Comparison of ENCODE assay signal across 34 cellular contexts in the genomic region with DNA sequence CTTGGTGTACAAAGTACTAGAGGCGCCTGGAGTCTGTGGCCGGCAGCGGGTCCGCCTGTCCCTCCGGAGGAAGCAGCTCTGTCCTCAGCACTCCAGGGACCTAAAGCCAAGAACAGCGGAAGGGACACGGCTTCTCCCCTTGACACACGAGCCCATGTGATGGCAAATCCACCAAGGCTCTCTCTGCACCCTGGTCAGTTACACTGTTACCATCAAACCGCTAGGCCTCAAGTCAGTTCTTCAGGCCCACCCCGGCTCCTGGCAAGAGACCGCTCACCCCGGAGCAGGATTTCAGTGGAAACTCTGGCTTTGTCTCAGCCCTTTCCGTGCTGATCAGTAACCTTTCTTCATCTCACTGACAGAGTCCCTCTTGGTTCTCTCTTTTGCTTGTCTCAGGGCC.
"Had no signal": no experiment of that assay in that cellular context is flagged by ENCODE, and none has a peak within 500 bp of the region (broad histone marks: within the 10 kb centered on the region; RNA-seq: fewer than 3 reads in every experiment).

No MANE protein-coding gene starts in this region.

- H3K9me3 Mint-ChIP-seq: activated CD4-positive, alpha-beta T cell treated with anti-CD3 and anti-CD28 coated beads, Interleukin-2, amount 10 ng/mL, durations not matched to agents 24 days and 14 days; activated CD8-positive, alpha-beta T cell treated with anti-CD3 and anti-CD28 coated beads for 36 hours; activated naive CD4-positive, alpha-beta T cell treated with anti-CD3 and anti-CD28 coated beads for 36 hours; activated naive CD4-positive, alpha-beta T cell treated with anti-CD3 and anti-CD28 coated beads, Interleukin-2, amount 50 U/mL, for 72 hours; activated T-cell treated with anti-CD3 and anti-CD28 coated beads, Interleukin-2, amount 50 U/mL, for 72 hours; activated T-helper 2 cell treated with anti-CD3 and anti-CD28 coated beads, Interferon-gamma antibody, Interleukin-2, Interleukin-4, amounts not matched to agents 10 μg/mL and 5 μg/mL and 100 μg/mL, durations not matched to agents 14 hours and 24 hours and 36 hours had no signal

- H3K4me1 Mint-ChIP-seq: activated CD4-positive, alpha-beta T cell treated with anti-CD3 and anti-CD28 coated beads, Interleukin-2, amount 10 ng/mL, durations not matched to agents 24 days and 14 days had no signal

- H3K4me3 Mint-ChIP-seq: activated CD4-positive, alpha-beta T cell treated with anti-CD3 and anti-CD28 coated beads, Interleukin-2, amount 10 ng/mL, durations not matched to agents 24 days and 14 days; activated CD8-positive, alpha-beta T cell treated with anti-CD3 and anti-CD28 coated beads for 36 hours; activated naive CD4-positive, alpha-beta T cell treated with anti-CD3 and anti-CD28 coated beads for 36 hours; activated T-cell treated with anti-CD3 and anti-CD28 coated beads, Interleukin-2, amount 50 U/mL, for 72 hours had no signal

- H3K9me3 ChIP-seq: adrenal gland had no signal

- H3K27ac Mint-ChIP-seq: activated CD4-positive, alpha-beta T cell treated with anti-CD3 and anti-CD28 coated beads, Interleukin-2, amount 10 ng/mL, durations not matched to agents 24 days and 14 days; activated CD8-positive, alpha-beta T cell treated with anti-CD3 and anti-CD28 coated beads for 36 hours; activated naive CD4-positive, alpha-beta T cell treated with anti-CD3 and anti-CD28 coated beads for 36 hours; activated naive CD4-positive, alpha-beta T cell treated with anti-CD3 and anti-CD28 coated beads, Interleukin-2, amount 50 U/mL, for 72 hours; activated T-cell treated with anti-CD3 and anti-CD28 coated beads, Interleukin-2, amount 50 U/mL, for 72 hours; activated T-helper 2 cell treated with anti-CD3 and anti-CD28 coated beads, Interferon-gamma antibody, Interleukin-2, Interleukin-4, amounts not matched to agents 10 μg/mL and 5 μg/mL and 100 μg/mL, durations not matched to agents 14 hours and 24 hours and 36 hours had no signal

- H3K27me3 Mint-ChIP-seq: activated CD4-positive, alpha-beta T cell treated with anti-CD3 and anti-CD28 coated beads, Interleukin-2, amount 10 ng/mL, durations not matched to agents 24 days and 14 days had no signal

- H3K4me3 ChIP-seq: adrenal gland, cardiac muscle cell, PC-9 had no signal

- H3K36me3 ChIP-seq: adrenal gland, brain microvascular endothelial cell, cardiac muscle cell, WERI-Rb-1 had no signal

- H3K27ac ChIP-seq: adrenal gland, brain microvascular endothelial cell, cardiac muscle cell, KMS-11, PC-9, RWPE1, WERI-Rb-1 had no signal

- H3K27me3 ChIP-seq: adrenal gland, brain microvascular endothelial cell, cardiac muscle cell had no signal

- H3K36me3 Mint-ChIP-seq: activated naive CD4-positive, alpha-beta T cell treated with anti-CD3 and anti-CD28 coated beads, Interleukin-2, amount 50 U/mL, for 72 hours had no signal

- DNase-seq: activated CD4-positive, alpha-beta T cell treated with anti-CD3 and anti-CD28 coated beads, Interleukin-2, amount 10 ng/mL, durations not matched to agents 24 days and 14 days; activated CD4-positive, alpha-beta T cell treated with anti-CD3 and anti-CD28 coated beads, Interleukin-2, amount 50 U/mL, for 4 hours; activated CD8-positive, alpha-beta T cell treated with anti-CD3 and anti-CD28 coated beads for 36 hours; activated gamma-delta T cell treated with Interleukin-2 at 50 U/mL for 16 hours; activated naive CD4-positive, alpha-beta T cell treated with anti-CD3 and anti-CD28 coated beads for 36 hours; activated T-cell treated with anti-CD3 and anti-CD28 coated beads, Interleukin-2, amount 50 U/mL, for 1 hour; activated T-cell treated with anti-CD3 and anti-CD28 coated beads, Interleukin-2, amount 50 U/mL, for 72 hours; adrenal gland; anterior cingulate cortex; brain microvascular endothelial cell; MM.1S; MV-4-11; NCI-H1092; NCI-H1436 treated with DMSO at 0.1 percent for 48 hours; NCI-H1694 treated with DMSO at 0.1 percent for 48 hours; NCI-H2029 treated with DMSO at 0.1 percent for 48 hours; NCI-H2107; NCI-H2171; NCI-H510A; NCI-H526; NCI-H748 treated with DMSO at 0.1 percent for 48 hours; NK-92 treated with Interleukin-12 subunit alpha and Interleukin-12 subunit beta, amount 100 ng/mL, for 24 hours; PC-9; SIG-M5; SW 1271; T-helper 1 cell; T-helper 2 cell; T-helper 9 cell had no signal

- H3K4me1 ChIP-seq: adrenal gland had no signal
